Comparison of ENCODE assay signal across 30 cellular contexts in the genomic region with DNA sequence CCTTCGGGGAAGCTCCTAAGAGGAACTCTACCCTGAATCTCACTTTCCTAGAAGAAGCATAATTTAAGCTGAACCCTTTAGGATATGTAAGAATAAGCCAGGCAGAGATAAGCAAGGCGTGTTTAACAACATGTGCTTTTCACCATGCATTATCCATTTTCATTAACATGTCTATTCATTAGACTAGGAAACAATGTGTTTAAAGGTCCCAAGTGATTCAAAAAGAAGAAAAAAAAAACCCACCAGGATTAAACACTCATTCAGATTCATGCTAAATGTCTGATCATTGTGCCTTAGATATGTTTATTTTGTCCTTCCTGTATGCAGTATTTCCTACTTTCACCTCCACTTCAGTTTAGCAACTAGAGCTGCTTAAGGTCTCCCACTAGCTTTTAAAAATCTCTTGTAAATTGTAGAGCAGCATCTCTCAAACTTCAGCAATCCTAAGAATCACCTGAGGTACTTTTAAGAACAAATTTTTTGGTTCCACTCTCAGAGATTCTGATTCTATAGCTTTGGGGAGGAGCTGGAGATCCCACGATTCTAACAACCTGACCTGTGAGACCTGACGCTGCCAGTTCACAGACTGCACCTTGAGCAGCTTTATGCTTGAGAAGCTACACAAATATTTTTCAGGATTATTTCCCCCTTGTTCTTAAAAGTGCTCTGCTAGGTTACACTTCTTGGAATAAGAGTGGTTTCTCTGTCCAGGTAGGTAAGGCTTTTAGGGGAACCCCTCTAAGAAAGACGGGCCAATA.
"Had no signal": no experiment of that assay in that cellular context is flagged by ENCODE, and none has a peak within 500 bp of the region (broad histone marks: within the 10 kb centered on the region; RNA-seq: fewer than 3 reads in every experiment).

No MANE protein-coding gene starts in this region.

- H3K36me3 ChIP-seq: ascending aorta had no signal

- H3K27me3 ChIP-seq: ascending aorta, body of pancreas had no signal

- H3K4me3 Mint-ChIP-seq: activated B cell treated with CpG ODN at 0.5 μM for 24 hours; activated CD4-positive, alpha-beta T cell treated with anti-CD3 and anti-CD28 coated beads, Interleukin-2, amount 10 ng/mL, durations not matched to agents 24 days and 14 days; activated CD8-positive, alpha-beta memory T cell treated with anti-CD3 and anti-CD28 coated beads, Interleukin-2, amount 10 ng/mL, durations not matched to agents 7 days and 5 days; activated naive CD4-positive, alpha-beta T cell treated with anti-CD3 and anti-CD28 coated beads, Interleukin-2, amount 50 U/mL, for 24 hours; activated T-cell treated with anti-CD3 and anti-CD28 coated beads, Interleukin-2, amount 50 U/mL, for 24 hours; activated T-helper 1 cell treated with anti-CD3 and anti-CD28 coated beads, Interleukin-12 subunit alpha, Interleukin-12 subunit beta, Interleukin-2, Interleukin-4 antibody, amounts not matched to agents 30 ng/mL and 10 ng/mL and 1 ng/mL, durations not matched to agents 14 hours and 24 hours and 36 hours; T-helper 17 cell had no signal

- H3K4me2 ChIP-seq: PC-9 had no signal

- FAIRE-seq: bronchial epithelial cell had no signal

- H3K9me3 Mint-ChIP-seq: activated B cell treated with CpG ODN at 0.5 μM for 24 hours; activated CD4-positive, alpha-beta T cell treated with anti-CD3 and anti-CD28 coated beads, Interleukin-2, amount 10 ng/mL, durations not matched to agents 24 days and 14 days; activated T-cell treated with anti-CD3 and anti-CD28 coated beads, Interleukin-2, amount 50 U/mL, for 24 hours had no signal

- ATAC-seq: activated CD8-positive, alpha-beta memory T cell treated with anti-CD3 and anti-CD28 coated beads, Interleukin-2, amount 10 ng/mL, durations not matched to agents 7 days and 5 days; body of pancreas; T-helper 17 cell had no signal

- H3K4me1 ChIP-seq: ascending aorta, body of pancreas had no signal

- H3K36me3 Mint-ChIP-seq: activated CD8-positive, alpha-beta memory T cell treated with anti-CD3 and anti-CD28 coated beads, Interleukin-2, amount 10 ng/mL, durations not matched to agents 7 days and 5 days; activated naive CD4-positive, alpha-beta T cell treated with anti-CD3 and anti-CD28 coated beads, Interleukin-2, amount 50 U/mL, for 24 hours had no signal

- H3K27ac Mint-ChIP-seq: activated B cell treated with CpG ODN at 0.5 μM for 24 hours; activated CD4-positive, alpha-beta T cell treated with anti-CD3 and anti-CD28 coated beads, Interleukin-2, amount 10 ng/mL, durations not matched to agents 24 days and 14 days; activated CD8-positive, alpha-beta memory T cell treated with anti-CD3 and anti-CD28 coated beads, Interleukin-2, amount 10 ng/mL, durations not matched to agents 7 days and 5 days; activated naive CD4-positive, alpha-beta T cell treated with anti-CD3 and anti-CD28 coated beads, Interleukin-2, amount 50 U/mL, for 24 hours; activated T-cell treated with anti-CD3 and anti-CD28 coated beads, Interleukin-2, amount 50 U/mL, for 24 hours; activated T-helper 1 cell treated with anti-CD3 and anti-CD28 coated beads, Interleukin-12 subunit alpha, Interleukin-12 subunit beta, Interleukin-2, Interleukin-4 antibody, amounts not matched to agents 30 ng/mL and 10 ng/mL and 1 ng/mL, durations not matched to agents 14 hours and 24 hours and 36 hours; T-helper 17 cell had no signal

- H3K9me3 ChIP-seq: ascending aorta, body of pancreas had no signal

- H2AFZ ChIP-seq: PC-9 had no signal

- H3K4me1 Mint-ChIP-seq: activated B cell treated with CpG ODN at 0.5 μM for 24 hours; activated CD4-positive, alpha-beta T cell treated with anti-CD3 and anti-CD28 coated beads, Interleukin-2, amount 10 ng/mL, durations not matched to agents 24 days and 14 days; activated CD8-positive, alpha-beta memory T cell treated with anti-CD3 and anti-CD28 coated beads, Interleukin-2, amount 10 ng/mL, durations not matched to agents 7 days and 5 days; activated naive CD4-positive, alpha-beta T cell treated with anti-CD3 and anti-CD28 coated beads, Interleukin-2, amount 50 U/mL, for 24 hours; T-helper 17 cell had no signal

- H3K4me3 ChIP-seq: ascending aorta, body of pancreas, PC-9 had no signal

- DNase-seq: activated B cell treated with CpG ODN at 0.5 μM for 24 hours; activated CD4-positive, alpha-beta T cell treated with anti-CD3 and anti-CD28 coated beads for 1 hour; activated CD4-positive, alpha-beta T cell treated with anti-CD3 and anti-CD28 coated beads, Interleukin-2, amount 10 ng/mL, durations not matched to agents 24 days and 14 days; activated CD4-positive, alpha-beta T cell treated with anti-CD3 and anti-CD28 coated beads, Interleukin-2, amount 50 U/mL, for 48 hours; activated CD8-positive, alpha-beta memory T cell treated with anti-CD3 and anti-CD28 coated beads, Interleukin-2, amount 10 ng/mL, durations not matched to agents 7 days and 5 days; activated effector memory CD4-positive, alpha-beta T cell treated with Interleukin-2 at 50 U/mL for 16 hours; activated naive CD4-positive, alpha-beta T cell; activated T-cell treated with anti-CD3 and anti-CD28 coated beads, Interleukin-2, amount 50 U/mL, for 24 hours; amniotic stem cell; body of pancreas; central memory CD4-positive, alpha-beta T cell; Karpas-422; MM.1S; NCI-H1105 treated with DMSO at 0.1 percent for 48 hours; NCI-H1436 treated with DMSO at 0.1 percent for 48 hours; NCI-H187; NCI-H2081 treated with DMSO at 0.1 percent for 48 hours; NCI-H2171 treated with DMSO at 0.1 percent for 48 hours; NCI-H226; NCI-H510A; NCI-H526 treated with DMSO at 0.1 percent for 48 hours; NCI-H82; PC-9; SHP77 treated with DMSO at 0.1 percent for 48 hours; T-helper 17 cell; T-helper 9 cell had no signal

- H3K27ac ChIP-seq: ascending aorta, body of pancreas, PC-9 had no signal

- H3K27me3 Mint-ChIP-seq: activated B cell treated with CpG ODN at 0.5 μM for 24 hours; activated CD4-positive, alpha-beta T cell treated with anti-CD3 and anti-CD28 coated beads, Interleukin-2, amount 10 ng/mL, durations not matched to agents 24 days and 14 days; activated CD8-positive, alpha-beta memory T cell treated with anti-CD3 and anti-CD28 coated beads, Interleukin-2, amount 10 ng/mL, durations not matched to agents 7 days and 5 days; activated T-cell treated with anti-CD3 and anti-CD28 coated beads, Interleukin-2, amount 50 U/mL, for 24 hours; T-helper 17 cell had no signal
